Comparison of ENCODE assay signal across 23 cellular contexts in the genomic region with DNA sequence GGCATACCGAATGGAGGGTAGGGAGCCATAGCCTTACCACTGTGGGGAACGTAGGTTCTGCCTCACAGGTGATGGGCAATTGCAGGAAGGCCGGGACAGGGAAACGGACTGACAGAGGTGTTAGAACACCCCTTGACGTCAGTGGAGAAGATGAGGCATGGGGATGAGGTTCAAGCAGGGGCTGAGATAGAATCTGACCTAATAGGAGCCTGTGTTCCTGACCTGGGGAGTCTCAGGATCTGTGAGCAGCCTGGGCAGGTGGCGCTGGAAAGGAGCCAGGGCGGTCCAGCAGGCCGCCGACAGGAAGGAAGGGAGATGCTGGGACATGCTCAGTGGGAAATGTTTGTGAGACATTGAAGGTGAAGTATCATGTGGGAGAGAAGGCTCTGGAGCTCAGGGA.
"Had no signal": no experiment of that assay in that cellular context is flagged by ENCODE, and none has a peak within 500 bp of the region (broad histone marks: within the 10 kb centered on the region; RNA-seq: fewer than 3 reads in every experiment).

No MANE protein-coding gene starts in this region.

- ATAC-seq: activated T-cell treated with anti-CD3 and anti-CD28 coated beads, Interleukin-2, amount 50 U/mL, for 72 hours; K562; PC-3; T-cell had no signal

- DNase-seq: activated B cell treated with CpG ODN at 0.5 μM for 24 hours; activated CD4-positive, alpha-beta T cell treated with anti-CD3 and anti-CD28 coated beads for 1 hour; activated CD4-positive, alpha-beta T cell treated with anti-CD3 and anti-CD28 coated beads, Interleukin-2, amount 10 ng/mL, durations not matched to agents 24 days and 14 days; activated CD4-positive, alpha-beta T cell treated with anti-CD3 and anti-CD28 coated beads, Interleukin-2, amount 50 U/mL, for 48 hours; activated CD8-positive, alpha-beta memory T cell treated with anti-CD3 and anti-CD28 coated beads for 24 hours; activated gamma-delta T cell treated with Interleukin-2 at 50 U/mL for 16 hours; activated naive CD4-positive, alpha-beta T cell treated with anti-CD3 and anti-CD28 coated beads, Interleukin-2, amount 10 ng/mL, durations not matched to agents 7 days and 5 days; activated naive CD8-positive, alpha-beta T cell treated with anti-CD3 and anti-CD28 coated beads for 36 hours; activated T-cell treated with anti-CD3 and anti-CD28 coated beads, Interleukin-2, amount 50 U/mL, for 72 hours; Karpas-422; NCI-H1105 treated with DMSO at 0.1 percent for 48 hours; NCI-H146; NCI-H187 treated with DMSO at 0.1 percent for 48 hours; NCI-H2081 treated with DMSO at 0.1 percent for 48 hours; NCI-H226; NCI-H510A; NCI-H526 treated with DMSO at 0.1 percent for 48 hours; PC-3; SIG-M5; T-cell; T-helper 2 cell; T1000 had no signal

- H3K4me3 ChIP-seq: K562 had no signal
